8 cellular contexts compared by ENCODE assay signal in the genomic region with DNA sequence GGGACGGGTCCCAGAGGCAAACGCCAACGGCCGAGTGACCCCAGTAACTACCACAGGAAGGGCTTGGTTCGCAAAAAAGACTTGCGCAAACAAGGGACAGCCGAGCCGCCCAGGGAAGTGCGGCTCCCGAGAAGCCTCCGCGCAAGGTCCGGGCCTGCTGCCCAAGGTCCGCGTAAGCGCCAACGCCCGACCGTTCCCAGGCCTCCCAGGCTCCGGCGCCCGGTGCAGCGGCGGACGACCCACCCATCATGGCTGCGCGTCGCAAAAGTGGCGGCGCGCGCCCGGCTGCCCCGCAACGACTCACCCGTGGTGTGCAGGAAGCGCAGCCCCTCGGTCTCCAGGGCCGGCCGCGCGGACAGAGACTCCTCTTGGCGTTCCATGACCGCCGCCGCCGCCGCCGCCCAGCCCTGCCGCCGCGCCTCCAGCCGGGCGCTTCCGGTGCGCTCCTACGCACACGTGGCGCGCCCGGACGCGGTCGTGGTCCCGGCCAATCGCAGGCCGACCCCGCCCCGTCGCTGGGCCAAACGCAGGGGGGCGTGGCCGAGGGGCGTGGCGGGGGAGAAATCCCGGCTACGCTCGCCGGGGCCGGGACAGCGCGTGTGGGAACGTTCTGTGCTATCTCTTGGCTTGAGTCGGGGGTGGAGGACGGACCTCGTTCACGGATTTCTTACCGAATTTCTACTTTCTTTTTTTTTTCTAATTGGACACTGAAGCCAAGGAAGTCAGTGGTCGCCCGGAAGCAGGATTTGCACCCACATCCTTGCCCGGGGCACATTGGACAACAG. TPM values are rescaled to one million over a fixed set of nuclear protein-coding genes. Genes with fewer than 3 reads are reported as not detected.
A peak's percentile ranks its signal among the peaks of the same experiment; 100 is the strongest.
DNase-seq lines count a peak whose midpoint lies in the region; ATAC-seq and TF ChIP-seq lines count a peak whose summit lies in the region.

A gene with protein sequence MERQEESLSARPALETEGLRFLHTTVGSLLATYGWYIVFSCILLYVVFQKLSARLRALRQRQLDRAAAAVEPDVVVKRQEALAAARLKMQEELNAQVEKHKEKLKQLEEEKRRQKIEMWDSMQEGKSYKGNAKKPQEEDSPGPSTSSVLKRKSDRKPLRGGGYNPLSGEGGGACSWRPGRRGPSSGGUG (minus strand): TSS at position 448 of the 785 bp plus-strand sequence. CDS start 68 bp downstream, at position 380.

- WGBS in esophagus muscularis mucosa, result under 1% methylated on average over 39 of the region's 91 CpGs

- H3K27me3 ChIP-seq in HUES48 (ENCODE audit: control insufficient read depth, insufficient read depth, low read length), result no peaks in the 10 kb centered on the region
- no peaks in the 10 kb centered on the region for H3K27me3 ChIP-seq in Peyer's patch
- H3K27me3 ChIP-seq in esophagus muscularis mucosa, result no peaks in the 10 kb centered on the region

- intact Hi-C loops in esophagus muscularis mucosa (cut with DNase I), result no loop called here

- H3K9me3 Mint-ChIP-seq in activated T-cell treated with anti-CD3 and anti-CD28 coated beads, Interleukin-2, amount 50 U/mL, for 72 hours, result no peaks in the 10 kb centered on the region

- peaks cover 34% of the 10 kb centered on the region for H3K4me1 Mint-ChIP-seq in activated T-cell treated with anti-CD3 and anti-CD28 coated beads, Interleukin-2, amount 50 U/mL, for 72 hours (ENCODE audit: low read depth)

- peak within 1 kb of the TSS; percentile 63 for H3K9ac ChIP-seq in HUES48 (ENCODE audit: low read depth, low read length)

- DNase-seq in DMS 273 (lab: John Stamatoyannopoulos, UW; ENCODE audit: unreplicated experiment) (peak; percentile 94), Peyer's patch (peak; percentile 89 to 98 (median 96)), esophagus muscularis mucosa (ENCODE audit: extremely low spot score) (peak; percentile 95), myocyte (ENCODE audit: low read depth) (peak; percentile 92)
- DNase-seq in activated T-cell treated with anti-CD3 and anti-CD28 coated beads, Interleukin-2, amount 50 U/mL, for 72 hours, result peak; percentile 92 to 95
- peak; percentile 74 to 80 for DNase-seq in stimulated activated CD8-positive, alpha-beta memory T cell treated with anti-CD3 and anti-CD28 coated beads, Interleukin-7, amount 100 ng/mL, for 48 hours (ENCODE audit: extremely low read depth in 1 of 2, low read depth in 1 of 2)

- peaks cover 20 to 35% of the 10 kb centered on the region in 2 donors for H3K36me3 Mint-ChIP-seq in activated T-cell treated with anti-CD3 and anti-CD28 coated beads, Interleukin-2, amount 50 U/mL, for 72 hours (ENCODE audit: insufficient read depth in 2 of 2)

- peak; percentile 62 for TF ChIP-seq EP300 in esophagus muscularis mucosa (IDR thresholded peaks at IDR 0.05)

- H3K36me3 ChIP-seq in HUES48 (ENCODE audit: control insufficient read depth, insufficient read depth, low read length), result peaks cover 61% of the 10 kb centered on the region
- peaks cover 0 to 51% (median 0%) of the 10 kb centered on the region in 3 donors for H3K36me3 ChIP-seq in Peyer's patch
- peaks cover 44 to 65% (median 55%) of the 10 kb centered on the region in 4 donors for H3K36me3 ChIP-seq in esophagus muscularis mucosa

- H3K4me3 ChIP-seq in HUES48 (ENCODE audit: low read depth, low read length) (peak within 1 kb of the TSS; percentile 87), Peyer's patch (peak within 1 kb of the TSS; percentile 70 to 99 (median 92)), esophagus muscularis mucosa (peak within 1 kb of the TSS; percentile 79 to 92 (median 88))

- no peaks in the 10 kb centered on the region for H3K27me3 Mint-ChIP-seq in activated T-cell treated with anti-CD3 and anti-CD28 coated beads, Interleukin-2, amount 50 U/mL, for 72 hours (ENCODE audit: low read depth)

- H3K4me3 Mint-ChIP-seq in activated T-cell treated with anti-CD3 and anti-CD28 coated beads, Interleukin-2, amount 50 U/mL, for 72 hours, result peak within 1 kb of the TSS; percentile 95 to 100

- no peak for TF ChIP-seq CTCF in Peyer's patch (IDR thresholded peaks at IDR 0.05)
- no peak for TF ChIP-seq CTCF in esophagus muscularis mucosa (IDR thresholded peaks at IDR 0.05)

- peak within 1 kb of the TSS; percentile 78 for H3K27ac ChIP-seq in HUES48 (ENCODE audit: low read depth, low read length)
- H3K27ac ChIP-seq in Peyer's patch, result peak within 1 kb of the TSS; percentile 87 to 99 (median 92)
- peak within 1 kb of the TSS; percentile 87 to 95 (median 92) for H3K27ac ChIP-seq in esophagus muscularis mucosa (replicated peaks in 1 of 4)

- ATAC-seq in GM21390 (IDR thresholded peaks at IDR 0.05; ENCODE audit: unreplicated experiment), result peak; percentile 89
- ATAC-seq in activated T-cell treated with anti-CD3 and anti-CD28 coated beads, Interleukin-2, amount 50 U/mL, for 72 hours (replicated peaks in 1 of 2), result peak; percentile 95 to 97

- H3K9me3 ChIP-seq in HUES48 (ENCODE audit: control insufficient read depth, insufficient read depth, low read length), result no peaks in the 10 kb centered on the region
- H3K9me3 ChIP-seq in Peyer's patch, result no peaks in the 10 kb centered on the region
- H3K9me3 ChIP-seq in esophagus muscularis mucosa, result no peaks in the 10 kb centered on the region

- peak; percentile 94 to 98 for TF ChIP-seq POLR2A in Peyer's patch (IDR thresholded peaks at IDR 0.05)
- TF ChIP-seq POLR2A in esophagus muscularis mucosa (IDR thresholded peaks at IDR 0.05; ENCODE audit: low read depth), result peak; percentile 85

- peak within 1 kb of the TSS; percentile 95 for H3K27ac Mint-ChIP-seq in activated T-cell treated with anti-CD3 and anti-CD28 coated beads, Interleukin-2, amount 50 U/mL, for 72 hours

- H3K4me1 ChIP-seq in HUES48 (ENCODE audit: control insufficient read depth, insufficient read depth, low read length) (peaks cover 4% of the 10 kb centered on the region), Peyer's patch (peaks cover 2 to 26% (median 6%) of the 10 kb centered on the region in 4 donors), esophagus muscularis mucosa (peaks cover 15 to 26% (median 23%) of the 10 kb centered on the region in 4 donors)

RNA-seq across cellular contexts. Expression of the gene that starts here (rescaled TPM):
- total RNA-seq in Peyer's patch, result 100 to 1,000 TPM in 2 of 4 donors, 10 to 100 TPM in 2; 14.0 to 119 (median 103) TPM
- total RNA-seq in activated T-cell treated with anti-CD3 and anti-CD28 coated beads, Interleukin-2, amount 50 U/mL, for 72 hours, result 10 to 100 TPM; 42.9 to 44.8 TPM
- total RNA-seq in esophagus muscularis mucosa, result 10 to 100 TPM; 47.3 to 75.4 (median 59.8) TPM
- 65.6 and 68.0 TPM in 2 replicates for total RNA-seq in myocyte
- polyA plus RNA-seq in myocyte (2012), result 77.0 TPM

Comparison
In these comparisons a context has a peak if more than half of its experiments do, and no peak if none do; other contexts are left out.
1. Peak in every context shown above with its lines: DNase-seq, ATAC-seq, H3K4me3 ChIP-seq and H3K27ac ChIP-seq.